In the genomic region with DNA sequence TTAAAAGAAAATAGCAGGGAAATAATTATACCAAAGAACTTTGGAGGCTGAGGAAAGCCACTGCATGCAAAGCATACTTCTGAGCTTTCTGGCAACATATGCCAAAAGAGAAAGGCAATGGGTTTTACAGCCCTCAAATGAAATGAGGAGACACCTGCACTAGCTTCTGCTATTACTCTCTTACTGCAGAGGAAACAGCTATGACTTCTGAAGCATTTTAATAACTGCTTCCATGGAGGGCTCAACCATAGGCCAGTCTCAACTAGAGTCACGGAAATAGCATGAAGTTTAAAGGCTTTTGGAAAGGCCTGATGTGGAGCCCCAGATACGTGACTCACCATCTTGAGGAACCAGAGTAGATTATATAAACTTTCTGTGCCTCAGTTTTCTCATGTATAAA, we compare ENCODE assay signal across 1 cellular context.
TF ChIP-seq lines count a peak whose summit lies in the region.

No MANE protein-coding gene starts in this region.

TF ChIP-seq in GM23338, 12 proteins besides CTCF, POLR2A, EP300 and RAD21 (continued from another document):
- TF ChIP-seq, protein P1, sequence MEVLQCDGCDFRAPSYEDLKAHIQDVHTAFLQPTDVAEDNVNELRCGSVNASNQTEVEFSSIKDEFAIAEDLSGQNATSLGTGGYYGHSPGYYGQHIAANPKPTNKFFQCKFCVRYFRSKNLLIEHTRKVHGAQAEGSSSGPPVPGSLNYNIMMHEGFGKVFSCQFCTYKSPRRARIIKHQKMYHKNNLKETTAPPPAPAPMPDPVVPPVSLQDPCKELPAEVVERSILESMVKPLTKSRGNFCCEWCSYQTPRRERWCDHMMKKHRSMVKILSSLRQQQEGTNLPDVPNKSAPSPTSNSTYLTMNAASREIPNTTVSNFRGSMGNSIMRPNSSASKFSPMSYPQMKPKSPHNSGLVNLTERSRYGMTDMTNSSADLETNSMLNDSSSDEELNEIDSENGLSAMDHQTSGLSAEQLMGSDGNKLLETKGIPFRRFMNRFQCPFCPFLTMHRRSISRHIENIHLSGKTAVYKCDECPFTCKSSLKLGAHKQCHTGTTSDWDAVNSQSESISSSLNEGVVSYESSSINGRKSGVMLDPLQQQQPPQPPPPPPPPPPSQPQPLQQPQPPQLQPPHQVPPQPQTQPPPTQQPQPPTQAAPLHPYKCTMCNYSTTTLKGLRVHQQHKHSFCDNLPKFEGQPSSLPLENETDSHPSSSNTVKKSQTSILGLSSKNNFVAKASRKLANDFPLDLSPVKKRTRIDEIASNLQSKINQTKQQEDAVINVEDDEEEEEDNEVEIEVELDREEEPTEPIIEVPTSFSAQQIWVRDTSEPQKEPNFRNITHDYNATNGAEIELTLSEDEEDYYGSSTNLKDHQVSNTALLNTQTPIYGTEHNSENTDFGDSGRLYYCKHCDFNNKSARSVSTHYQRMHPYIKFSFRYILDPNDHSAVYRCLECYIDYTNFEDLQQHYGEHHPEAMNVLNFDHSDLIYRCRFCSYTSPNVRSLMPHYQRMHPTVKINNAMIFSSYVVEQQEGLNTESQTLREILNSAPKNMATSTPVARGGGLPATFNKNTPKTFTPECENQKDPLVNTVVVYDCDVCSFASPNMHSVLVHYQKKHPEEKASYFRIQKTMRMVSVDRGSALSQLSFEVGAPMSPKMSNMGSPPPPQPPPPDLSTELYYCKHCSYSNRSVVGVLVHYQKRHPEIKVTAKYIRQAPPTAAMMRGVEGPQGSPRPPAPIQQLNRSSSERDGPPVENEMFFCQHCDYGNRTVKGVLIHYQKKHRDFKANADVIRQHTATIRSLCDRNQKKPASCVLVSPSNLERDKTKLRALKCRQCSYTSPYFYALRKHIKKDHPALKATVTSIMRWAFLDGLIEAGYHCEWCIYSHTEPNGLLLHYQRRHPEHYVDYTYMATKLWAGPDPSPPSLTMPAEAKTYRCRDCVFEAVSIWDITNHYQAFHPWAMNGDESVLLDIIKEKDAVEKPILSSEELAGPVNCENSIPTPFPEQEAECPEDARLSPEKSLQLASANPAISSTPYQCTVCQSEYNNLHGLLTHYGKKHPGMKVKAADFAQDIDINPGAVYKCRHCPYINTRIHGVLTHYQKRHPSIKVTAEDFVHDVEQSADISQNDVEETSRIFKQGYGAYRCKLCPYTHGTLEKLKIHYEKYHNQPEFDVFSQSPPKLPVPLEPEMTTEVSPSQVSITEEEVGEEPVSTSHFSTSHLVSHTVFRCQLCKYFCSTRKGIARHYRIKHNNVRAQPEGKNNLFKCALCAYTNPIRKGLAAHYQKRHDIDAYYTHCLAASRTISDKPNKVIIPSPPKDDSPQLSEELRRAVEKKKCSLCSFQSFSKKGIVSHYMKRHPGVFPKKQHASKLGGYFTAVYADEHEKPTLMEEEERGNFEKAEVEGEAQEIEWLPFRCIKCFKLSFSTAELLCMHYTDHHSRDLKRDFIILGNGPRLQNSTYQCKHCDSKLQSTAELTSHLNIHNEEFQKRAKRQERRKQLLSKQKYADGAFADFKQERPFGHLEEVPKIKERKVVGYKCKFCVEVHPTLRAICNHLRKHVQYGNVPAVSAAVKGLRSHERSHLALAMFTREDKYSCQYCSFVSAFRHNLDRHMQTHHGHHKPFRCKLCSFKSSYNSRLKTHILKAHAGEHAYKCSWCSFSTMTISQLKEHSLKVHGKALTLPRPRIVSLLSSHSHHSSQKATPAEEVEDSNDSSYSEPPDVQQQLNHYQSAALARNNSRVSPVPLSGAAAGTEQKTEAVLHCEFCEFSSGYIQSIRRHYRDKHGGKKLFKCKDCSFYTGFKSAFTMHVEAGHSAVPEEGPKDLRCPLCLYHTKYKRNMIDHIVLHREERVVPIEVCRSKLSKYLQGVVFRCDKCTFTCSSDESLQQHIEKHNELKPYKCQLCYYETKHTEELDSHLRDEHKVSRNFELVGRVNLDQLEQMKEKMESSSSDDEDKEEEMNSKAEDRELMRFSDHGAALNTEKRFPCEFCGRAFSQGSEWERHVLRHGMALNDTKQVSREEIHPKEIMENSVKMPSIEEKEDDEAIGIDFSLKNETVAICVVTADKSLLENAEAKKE (CRISPR knock-in tag; IDR thresholded peaks at IDR 0.05), result no peak
- TF ChIP-seq ZNF331 (CRISPR knock-in tag; IDR thresholded peaks at IDR 0.05; ENCODE audit: low read depth) (no peak), CREB1 (CRISPR knock-in tag; IDR thresholded peaks at IDR 0.05; ENCODE audit: low read depth) (no peak), NANOG (IDR thresholded peaks at IDR 0.05; ENCODE audit: borderline replicate concordance) (no peak), ZNF114 (CRISPR knock-in tag; IDR thresholded peaks at IDR 0.05) (no peak), POLR2AphosphoS5 (IDR thresholded peaks at IDR 0.05; ENCODE audit: low read depth) (no peak), EZH2 (IDR thresholded peaks at IDR 0.05; ENCODE audit: low read depth, unreplicated experiment) (no peak)
- TF ChIP-seq, protein P2, sequence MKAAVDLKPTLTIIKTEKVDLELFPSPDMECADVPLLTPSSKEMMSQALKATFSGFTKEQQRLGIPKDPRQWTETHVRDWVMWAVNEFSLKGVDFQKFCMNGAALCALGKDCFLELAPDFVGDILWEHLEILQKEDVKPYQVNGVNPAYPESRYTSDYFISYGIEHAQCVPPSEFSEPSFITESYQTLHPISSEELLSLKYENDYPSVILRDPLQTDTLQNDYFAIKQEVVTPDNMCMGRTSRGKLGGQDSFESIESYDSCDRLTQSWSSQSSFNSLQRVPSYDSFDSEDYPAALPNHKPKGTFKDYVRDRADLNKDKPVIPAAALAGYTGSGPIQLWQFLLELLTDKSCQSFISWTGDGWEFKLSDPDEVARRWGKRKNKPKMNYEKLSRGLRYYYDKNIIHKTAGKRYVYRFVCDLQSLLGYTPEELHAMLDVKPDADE (IDR thresholded peaks at IDR 0.05), result no peak
